Comparison of ENCODE assay signal across 24 cellular contexts in the genomic region with DNA sequence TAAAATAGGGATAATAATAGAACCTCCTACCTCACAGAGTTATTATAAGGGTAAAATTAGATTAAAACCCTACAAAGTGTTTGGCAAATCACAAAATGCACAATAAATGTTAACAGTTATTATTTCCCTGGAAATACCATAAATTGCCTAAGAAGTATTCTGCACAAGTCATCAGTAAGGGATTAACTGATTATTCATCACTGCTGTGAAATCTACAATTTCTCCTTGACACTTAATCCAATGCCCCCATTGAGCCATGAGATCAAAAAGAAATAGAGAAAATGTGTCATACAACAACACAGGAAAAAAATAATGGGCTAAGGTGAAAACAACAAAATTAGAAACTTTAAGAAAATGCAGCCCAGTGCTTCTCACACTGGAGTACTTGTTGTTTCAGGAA. TPM values are rescaled to one million over a fixed set of nuclear protein-coding genes. Genes with fewer than 3 reads are reported as not detected.
"Had no signal": no experiment of that assay in that cellular context is flagged by ENCODE, and none has a peak within 500 bp of the region (broad histone marks: within the 10 kb centered on the region; RNA-seq: fewer than 3 reads in every experiment).

No MANE protein-coding gene starts in this region.

- H3K4me1 Mint-ChIP-seq: activated naive CD8-positive, alpha-beta T cell treated with anti-CD3 and anti-CD28 coated beads, Interleukin-2, amount 10 ng/mL, durations not matched to agents 7 days and 5 days; naive thymus-derived CD4-positive, alpha-beta T cell; neural crest cell; WTC11 had no signal

- H3K27me3 ChIP-seq: gastroesophageal sphincter, heart left ventricle, spleen, upper lobe of left lung had no signal

- H3K9me3 Mint-ChIP-seq: activated naive CD8-positive, alpha-beta T cell treated with anti-CD3 and anti-CD28 coated beads, Interleukin-2, amount 10 ng/mL, durations not matched to agents 7 days and 5 days had no signal

- DNase-seq: activated CD4-positive, alpha-beta T cell treated with anti-CD3 and anti-CD28 coated beads, Interleukin-2, amount 50 U/mL, for 48 hours; activated CD8-positive, alpha-beta memory T cell treated with anti-CD3 and anti-CD28 coated beads, Interleukin-2, amount 50 U/mL, for 48 hours; activated naive CD4-positive, alpha-beta T cell treated with Interleukin-2 at 50 U/mL for 16 hours; activated naive CD8-positive, alpha-beta T cell treated with anti-CD3 and anti-CD28 coated beads, Interleukin-2, amount 10 ng/mL, durations not matched to agents 7 days and 5 days; activated T-cell treated with anti-CD3 and anti-CD28 coated beads, Interleukin-2, amount 50 U/mL, for 4 hours; cerebellar nuclear complex; heart left ventricle; lower lobe of right lung; naive thymus-derived CD4-positive, alpha-beta T cell; occipital lobe; posterior cingulate gyrus; spleen; stimulated activated CD4-positive, alpha-beta T cell treated with anti-CD3 and anti-CD28 coated beads, Interleukin-4, amount 100 ng/mL, for 1 hour; stimulated activated naive CD4-positive, alpha-beta T cell; T-helper 9 cell; upper lobe of left lung had no signal

- ATAC-seq: activated T-cell treated with anti-CD3 and anti-CD28 coated beads, Interleukin-2, amount 50 U/mL, for 4 hours; gastroesophageal sphincter; lower lobe of right lung; naive thymus-derived CD4-positive, alpha-beta T cell; WTC11 had no signal

- H3K4me3 ChIP-seq: coronary artery, gastroesophageal sphincter, heart left ventricle, lower lobe of right lung, spleen, thoracic aorta, upper lobe of left lung had no signal

- H3K36me3 Mint-ChIP-seq: activated naive CD8-positive, alpha-beta T cell treated with anti-CD3 and anti-CD28 coated beads, Interleukin-2, amount 10 ng/mL, durations not matched to agents 7 days and 5 days; naive thymus-derived CD4-positive, alpha-beta T cell had no signal

- H3K27me3 Mint-ChIP-seq: activated naive CD8-positive, alpha-beta T cell treated with anti-CD3 and anti-CD28 coated beads, Interleukin-2, amount 10 ng/mL, durations not matched to agents 7 days and 5 days had no signal

- H3K27ac Mint-ChIP-seq: activated naive CD8-positive, alpha-beta T cell treated with anti-CD3 and anti-CD28 coated beads, Interleukin-2, amount 10 ng/mL, durations not matched to agents 7 days and 5 days; naive thymus-derived CD4-positive, alpha-beta T cell; WTC11 had no signal

- H3K36me3 ChIP-seq: lower lobe of right lung, thoracic aorta had no signal

- H3K4me1 ChIP-seq: gastroesophageal sphincter, lower lobe of right lung, spleen, upper lobe of left lung had no signal

- H3K27ac ChIP-seq: coronary artery, gastroesophageal sphincter, heart left ventricle, lower lobe of right lung, spleen, thoracic aorta, upper lobe of left lung had no signal

- FAIRE-seq: islet of Langerhans had no signal

- H3K4me3 Mint-ChIP-seq: activated naive CD8-positive, alpha-beta T cell treated with anti-CD3 and anti-CD28 coated beads, Interleukin-2, amount 10 ng/mL, durations not matched to agents 7 days and 5 days; activated T-cell treated with anti-CD3 and anti-CD28 coated beads, Interleukin-2, amount 50 U/mL, for 4 hours; naive thymus-derived CD4-positive, alpha-beta T cell; neural crest cell; WTC11 had no signal

- H3K9me3 ChIP-seq: gastroesophageal sphincter, heart left ventricle, lower lobe of right lung, spleen, thoracic aorta, upper lobe of left lung had no signal

RNA-seq across cellular contexts. Expression of a gene that starts 6.7 kb away (rescaled TPM):
- total RNA-seq: activated CD8-positive, alpha-beta memory T cell treated with anti-CD3 and anti-CD28 coated beads for 36 hours; activated T-cell treated with anti-CD3 and anti-CD28 coated beads, Interleukin-2, amount 50 U/mL, for 4 hours; T-helper 1 cell treated with Interleukin-12 subunit alpha and Interleukin-12 subunit beta and Interleukin-4 antibody, amounts not matched to agents 30 ng/mL and 1 ng/mL, for 36 hours had no signal
- polyA plus RNA-seq: naive thymus-derived CD4-positive, alpha-beta T cell had no signal
